12 cellular contexts compared by ENCODE assay signal in the genomic region with DNA sequence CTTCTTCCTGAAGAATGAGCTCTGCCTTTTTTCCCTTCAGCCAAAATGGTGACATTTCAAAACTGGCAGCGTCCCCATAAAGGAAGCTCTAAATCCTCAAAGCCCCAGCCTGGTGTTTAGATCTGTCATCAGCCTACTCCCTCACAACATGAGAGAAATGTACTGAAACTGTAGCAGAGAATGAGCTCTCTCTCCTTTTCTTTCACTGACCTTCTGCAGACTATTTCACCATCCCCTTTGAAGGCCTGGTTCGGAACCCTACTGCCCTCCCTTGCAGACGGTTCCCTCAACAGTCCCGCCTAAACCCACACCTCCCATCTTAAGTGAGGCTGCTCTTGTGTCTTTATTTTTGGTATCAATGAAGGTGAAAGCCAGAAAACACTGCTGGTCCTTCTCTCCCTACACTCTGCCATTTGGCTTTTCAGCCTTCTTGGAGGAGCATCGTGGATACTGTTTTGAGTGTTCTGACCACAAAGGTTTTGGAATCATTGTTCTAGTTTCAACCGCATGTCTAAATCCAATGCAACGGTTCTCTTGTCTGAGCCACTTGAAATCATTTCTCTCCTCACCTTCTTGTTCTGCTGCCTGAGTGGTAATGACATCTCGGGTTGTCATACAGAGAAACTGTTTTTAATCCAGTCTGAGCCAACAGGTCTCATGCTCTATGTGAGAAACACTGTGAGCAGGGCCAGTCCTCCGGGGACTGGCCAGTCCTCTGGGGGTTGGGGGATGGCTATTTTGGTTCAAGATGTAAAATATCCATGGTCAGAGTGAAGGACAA. TPM values are rescaled to one million over a fixed set of nuclear protein-coding genes. Genes with fewer than 3 reads are reported as not detected.
DNase-seq lines count a peak whose midpoint lies in the region; ATAC-seq and TF ChIP-seq lines count a peak whose summit lies in the region.
"Had no signal": no experiment of that assay in that cellular context is flagged by ENCODE, and none has a peak within 500 bp of the region (broad histone marks: within the 10 kb centered on the region; RNA-seq: fewer than 3 reads in every experiment).

No MANE protein-coding gene starts in this region.

- TF ChIP-seq POLR2A in testis (IDR thresholded peaks at IDR 0.05) = no peak

- H3K4me3 ChIP-seq in left ventricle myocardium inferior (no peak overlapping the region), testis (no peak overlapping the region)
- H3K4me3 ChIP-seq: upper lobe of left lung had no signal

- H3K9me3 ChIP-seq in left ventricle myocardium inferior (replicated peaks) (no peaks in the 10 kb centered on the region), testis (no peaks in the 10 kb centered on the region)
- H3K9me3 ChIP-seq: upper lobe of left lung had no signal

- 79 to 83% methylated on average over 9 of the region's 9 CpGs for WGBS in testis, 2 donors

- no peak for DNase-seq in left ventricle myocardium inferior
- no peak for DNase-seq in NOMO-1 treated with DMSO at 0.1 percent for 48 hours (lab: John Stamatoyannopoulos, UW; ENCODE audit: unreplicated experiment)
- no peak for DNase-seq in substantia nigra (lab: John Stamatoyannopoulos, UW)
- no peak for DNase-seq in testis
- DNase-seq in NCI-H1930 (lab: John Stamatoyannopoulos, UW) = no peak
- DNase-seq: retina, upper lobe of left lung had no signal

- peaks cover 11% of the 10 kb centered on the region for H3K4me1 ChIP-seq in left ventricle myocardium inferior
- H3K4me1 ChIP-seq in testis = no peaks in the 10 kb centered on the region
- H3K4me1 ChIP-seq: upper lobe of left lung had no signal

- H3K36me3 ChIP-seq in left ventricle myocardium inferior (no peaks in the 10 kb centered on the region), testis (ENCODE audit: low read depth, missing control alignments) (no peaks in the 10 kb centered on the region)
- H3K36me3 ChIP-seq: upper lobe of left lung had no signal

- no peaks in the 10 kb centered on the region for H3K27me3 ChIP-seq in left ventricle myocardium inferior (ENCODE audit: low read depth)
- no peaks in the 10 kb centered on the region for H3K27me3 ChIP-seq in testis
- H3K27me3 ChIP-seq: upper lobe of left lung had no signal

- ATAC-seq in GM18520 (IDR thresholded peaks at IDR 0.05; ENCODE audit: unreplicated experiment) (peak; percentile 43), GM21619 (IDR thresholded peaks at IDR 0.05; ENCODE audit: unreplicated experiment) (peak; percentile 59), HG03521 (IDR thresholded peaks at IDR 0.05; ENCODE audit: unreplicated experiment) (peak; percentile 28)

- TF ChIP-seq CTCF in left ventricle myocardium inferior (IDR thresholded peaks at IDR 0.05; ENCODE audit: borderline replicate concordance) (no peak), testis (IDR thresholded peaks at IDR 0.05) (no peak)

- H3K27ac ChIP-seq in left ventricle myocardium inferior (replicated peaks) (peak overlapping the region; percentile 16), substantia nigra (ENCODE audit: low read depth, low read length, poor library complexity, severe bottlenecking) (no peak overlapping the region), testis (no peak overlapping the region)
- H3K27ac ChIP-seq: upper lobe of left lung had no signal

- intact Hi-C loops in left ventricle myocardium inferior (cut with micrococcal nuclease) = no loop called here
- intact Hi-C loops in testis (cut with DNase I; ENCODE audit: low total_unique reads) = no loop called here

RNA-seq across cellular contexts. Expression of a gene that starts 39.0 kb away (rescaled TPM):
- total RNA-seq in left ventricle myocardium inferior = 0.36 TPM
- total RNA-seq in testis = 1 to 10 TPM in 1 of 2 donors, under 1 TPM in 1; 0.93 to 1.3 TPM
- 3.8 TPM for polyA plus RNA-seq in testis (ENCODE audit: insufficient read depth, low read depth, low replicate concordance)
- total RNA-seq: glomerular endothelial cell had no signal

RNA-seq across cellular contexts. Expression of a gene that starts 46.2 kb away (rescaled TPM):
- total RNA-seq in left ventricle myocardium inferior (28.2 TPM), testis (10 to 100 TPM; 32.1 to 41.4 TPM)
- 21.7 TPM for polyA plus RNA-seq in testis (ENCODE audit: insufficient read depth, low read depth, low replicate concordance)

RNA-seq across cellular contexts. Expression of a gene that starts 53.6 kb away (rescaled TPM):
- total RNA-seq in left ventricle myocardium inferior = not detected
- 10 to 100 TPM; 11.5 to 27.8 TPM for total RNA-seq in testis
- 45.6 TPM for polyA plus RNA-seq in testis (ENCODE audit: insufficient read depth, low read depth, low replicate concordance)
- total RNA-seq: glomerular endothelial cell, NCI-H460, upper lobe of left lung had no signal

Comparison
In these comparisons a context has a peak if more than half of its experiments do, and no peak if none do; other contexts are left out.
1. RNA of a gene that starts 53.6 kb away (total RNA-seq): 11.5 to 27.8 TPM in testis; not detected in left ventricle myocardium inferior (single experiment); every median in the first group is over 10 times any median in the second.
2. Peak in every context shown above with its lines, with median percentiles within 50 percentile points of each other: ATAC-seq.